ENCODE assay signal across 7 cellular contexts in genomic region chr21:42737969-42738590, GRCh38.
DNase-seq lines count a peak whose midpoint lies in the region; ATAC-seq and TF ChIP-seq lines count a peak whose summit lies in the region.

No MANE protein-coding gene starts in this region.

- no peaks in the 10 kb centered on the region for H3K27me3 ChIP-seq in WERI-Rb-1 (ENCODE audit: insufficient read depth, low read depth, severe bottlenecking)

- 10 to 52% (median 25%) methylated on average over 15 of the region's 15 CpGs for WGBS in adipose tissue, 3 donors

- peak; percentile 56 to 86 for DNase-seq in NOMO-1 (lab: John Stamatoyannopoulos, UW; ENCODE audit: unreplicated experiment in 2 of 2)
- DNase-seq in left lobe of liver (ENCODE audit: low spot score): peak; percentile 98
- peak; percentile 24 for DNase-seq in superior temporal gyrus (ENCODE audit: extremely low spot score)
- no peak for DNase-seq in NCI-H187 treated with DMSO at 0.1 percent for 48 hours (lab: John Stamatoyannopoulos, UW)
- no peak for DNase-seq in WERI-Rb-1

- H3K9me3 ChIP-seq in WERI-Rb-1 (ENCODE audit: severe bottlenecking): no peaks in the 10 kb centered on the region

- peaks cover 85% of the 10 kb centered on the region for H3K36me3 ChIP-seq in WERI-Rb-1

- no peak for TF ChIP-seq CTCF in WERI-Rb-1 (IDR thresholded peaks at IDR 0.05; ENCODE audit: low read depth, low read length)

- H3K4me3 ChIP-seq in WERI-Rb-1 (ENCODE audit: low read depth, low read length): no peak overlapping the region

- ATAC-seq in left lobe of liver (peak; percentile 85), HG02981 (IDR thresholded peaks at IDR 0.05; ENCODE audit: unreplicated experiment) (no peak)

- peak overlapping the region; percentile 68 for H3K27ac ChIP-seq in adipose tissue (ENCODE audit: low read depth, low read length)
- no peak overlapping the region for H3K27ac ChIP-seq in WERI-Rb-1

Comparison
In these comparisons a context has a peak if more than half of its experiments do, and no peak if none do; other contexts are left out.
1. DNase-seq: peak in NOMO-1 (2 of 2), left lobe of liver (single experiment) and superior temporal gyrus (single experiment); none in NCI-H187 treated with DMSO at 0.1 percent for 48 hours (single experiment) and WERI-Rb-1 (single experiment).